9 cellular contexts compared by ENCODE assay signal in genomic region chr3:144109944-144110343, GRCh38.
A peak's percentile ranks its signal among the peaks of the same experiment; 100 is the strongest.
DNase-seq lines count a peak whose midpoint lies in the region; ATAC-seq and TF ChIP-seq lines count a peak whose summit lies in the region.
"Had no signal": no experiment of that assay in that cellular context is flagged by ENCODE, and none has a peak within 500 bp of the region (broad histone marks: within the 10 kb centered on the region; RNA-seq: fewer than 3 reads in every experiment).

No MANE protein-coding gene starts in this region.

- H3K27me3 Mint-ChIP-seq in immature natural killer cell (ENCODE audit: low read depth in 3 of 3): peaks cover 0 to 6% (median 5%) of the 10 kb centered on the region in 3 donors
- H3K27me3 Mint-ChIP-seq in chondrocyte (ENCODE audit: low read depth): no peaks in the 10 kb centered on the region

- H3K9me3 Mint-ChIP-seq in immature natural killer cell: no peaks in the 10 kb centered on the region
- H3K9me3 Mint-ChIP-seq in chondrocyte (ENCODE audit: low read depth): no peaks in the 10 kb centered on the region
- H3K9me3 Mint-ChIP-seq: T-cell had no signal

- H3K36me3 Mint-ChIP-seq in immature natural killer cell (no peaks in the 10 kb centered on the region), chondrocyte (ENCODE audit: low read depth) (no peaks in the 10 kb centered on the region)
- H3K36me3 Mint-ChIP-seq: T-cell had no signal

- peak in 2 of 3 donors; percentile 7 to 45 for DNase-seq in immature natural killer cell
- no peak for DNase-seq in DMS 273 (lab: John Stamatoyannopoulos, UW; ENCODE audit: unreplicated experiment)
- no peak for DNase-seq in COLO829 (ENCODE audit: low spot score)
- no peak for DNase-seq in chondrocyte (ENCODE audit: low spot score)
- DNase-seq in activated effector memory CD4-positive, alpha-beta T cell treated with anti-CD3 and anti-CD28 coated beads, Interleukin-2, amount 50 U/mL, for 16 hours: no peak
- DNase-seq: T-cell had no signal

- H3K27ac Mint-ChIP-seq in immature natural killer cell (peak overlapping the region in 5 of 6 donors; percentile 29 to 85 (median 60)), chondrocyte (ENCODE audit: unreplicated experiment) (no peak overlapping the region)
- H3K27ac Mint-ChIP-seq: T-cell had no signal

- H3K4me1 Mint-ChIP-seq in immature natural killer cell (peaks cover 5 to 9% of the 10 kb centered on the region in 2 donors), chondrocyte (ENCODE audit: low read depth) (peaks cover 14% of the 10 kb centered on the region)

- TF ChIP-seq CTCF in chondrocyte (IDR thresholded peaks at IDR 0.05): no peak

- ATAC-seq in GM18520 (IDR thresholded peaks at IDR 0.05; ENCODE audit: unreplicated experiment) (peak; percentile 96), GM21576 (IDR thresholded peaks at IDR 0.05; ENCODE audit: unreplicated experiment) (peak; percentile 97), HG03432 (IDR thresholded peaks at IDR 0.05; ENCODE audit: unreplicated experiment) (peak; percentile 97)

- H3K4me3 Mint-ChIP-seq in immature natural killer cell (peak overlapping the region in 3 of 5 donors; percentile 12 to 64 (median 45)), chondrocyte (ENCODE audit: unreplicated experiment) (no peak overlapping the region)
- H3K4me3 Mint-ChIP-seq: T-cell had no signal

Comparison
In these comparisons a context has a peak if more than half of its experiments do, and no peak if none do; other contexts are left out.
1. DNase-seq: peak in immature natural killer cell (2 of 3); none in DMS 273 (single experiment), COLO829 (single experiment), chondrocyte (single experiment) and activated effector memory CD4-positive, alpha-beta T cell treated with anti-CD3 and anti-CD28 coated beads, Interleukin-2, amount 50 U/mL, for 16 hours (single experiment).
2. Peak in every context shown above with its lines, with median percentiles within 50 percentile points of each other: ATAC-seq.